Comparison of ENCODE assay signal across 11 cellular contexts in the genomic region with DNA sequence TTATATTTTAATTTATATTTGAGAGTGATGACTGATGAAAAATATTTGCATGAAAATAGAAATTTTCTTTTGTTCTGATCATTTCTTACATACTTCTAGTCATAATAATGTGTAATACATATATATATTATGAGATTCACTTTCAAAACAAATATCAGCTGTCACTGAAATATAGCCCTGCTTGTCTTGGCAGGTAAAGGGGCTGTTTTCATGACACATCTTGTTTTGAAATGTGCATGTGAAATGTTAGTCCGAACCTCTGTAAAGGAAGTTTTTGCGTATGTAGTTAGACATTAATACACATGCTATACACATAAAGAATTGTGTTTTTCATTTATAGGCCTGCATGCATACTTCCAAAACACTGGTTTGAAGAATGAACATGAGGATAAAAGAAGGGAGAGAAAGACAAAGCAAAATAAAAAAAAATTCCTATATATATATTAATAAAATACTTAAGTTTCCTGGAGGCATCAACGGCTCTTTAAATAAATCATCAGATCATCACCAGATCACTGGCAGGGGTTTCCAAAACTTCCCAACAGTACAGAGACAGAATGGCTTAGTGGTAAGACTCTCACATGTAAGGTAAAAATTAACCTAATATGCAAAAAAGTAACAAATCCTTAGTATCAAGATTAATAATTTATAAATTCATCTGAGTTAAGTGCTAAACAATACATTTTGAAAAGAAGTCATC.
A peak's percentile ranks its signal among the peaks of the same experiment; 100 is the strongest.
DNase-seq lines count a peak whose midpoint lies in the region; ATAC-seq and TF ChIP-seq lines count a peak whose summit lies in the region.
"Had no signal": no experiment of that assay in that cellular context is flagged by ENCODE, and none has a peak within 500 bp of the region (broad histone marks: within the 10 kb centered on the region; RNA-seq: fewer than 3 reads in every experiment).

No MANE protein-coding gene starts in this region.

- 55% methylated on average over 3 of the region's 3 CpGs for WGBS in suprapubic skin

- ATAC-seq in HG02642 (IDR thresholded peaks at IDR 0.05; ENCODE audit: poor library complexity, unreplicated experiment) (peak; percentile 26), HG03571 (IDR thresholded peaks at IDR 0.05; ENCODE audit: unreplicated experiment) (peak; percentile 41)
- ATAC-seq in stimulated activated effector memory CD8-positive, alpha-beta T cell treated with anti-CD3 and anti-CD28 coated beads, Interleukin-12 subunit alpha, Interleukin-12 subunit beta, amount 100 ng/mL, for 72 hours: no peak
- ATAC-seq: sciatic nerve had no signal

- peaks cover 73% of the 10 kb centered on the region for H3K36me3 Mint-ChIP-seq in activated T-cell treated with anti-CD3 and anti-CD28 coated beads, Interleukin-2, amount 50 U/mL, for 24 hours (ENCODE audit: low read depth)
- H3K36me3 Mint-ChIP-seq in stimulated activated effector memory CD8-positive, alpha-beta T cell treated with anti-CD3 and anti-CD28 coated beads, Interleukin-12 subunit alpha, Interleukin-12 subunit beta, amount 100 ng/mL, for 72 hours: peaks cover 71% of the 10 kb centered on the region

- H3K27ac ChIP-seq in suprapubic skin: no peak overlapping the region

- H3K27me3 ChIP-seq in suprapubic skin: no peaks in the 10 kb centered on the region

- H3K4me1 ChIP-seq in suprapubic skin: peaks cover 16% of the 10 kb centered on the region

- no peak for TF ChIP-seq POLR2A in suprapubic skin (IDR thresholded peaks at IDR 0.05)

- H3K9me3 Mint-ChIP-seq in activated T-cell treated with anti-CD3 and anti-CD28 coated beads, Interleukin-2, amount 50 U/mL, for 24 hours: no peaks in the 10 kb centered on the region
- no peaks in the 10 kb centered on the region for H3K9me3 Mint-ChIP-seq in stimulated activated effector memory CD8-positive, alpha-beta T cell treated with anti-CD3 and anti-CD28 coated beads, Interleukin-12 subunit alpha, Interleukin-12 subunit beta, amount 100 ng/mL, for 72 hours

- peak overlapping the region; percentile 52 for H3K4me3 Mint-ChIP-seq in activated T-cell treated with anti-CD3 and anti-CD28 coated beads, Interleukin-2, amount 50 U/mL, for 24 hours
- H3K4me3 Mint-ChIP-seq in stimulated activated effector memory CD8-positive, alpha-beta T cell treated with anti-CD3 and anti-CD28 coated beads, Interleukin-12 subunit alpha, Interleukin-12 subunit beta, amount 100 ng/mL, for 72 hours: peak overlapping the region; percentile 51

- no peak for TF ChIP-seq CTCF in suprapubic skin (IDR thresholded peaks at IDR 0.05)

- H3K27me3 Mint-ChIP-seq in activated T-cell treated with anti-CD3 and anti-CD28 coated beads, Interleukin-2, amount 50 U/mL, for 24 hours: no peaks in the 10 kb centered on the region

- peak overlapping the region; percentile 92 for H3K27ac Mint-ChIP-seq in activated T-cell treated with anti-CD3 and anti-CD28 coated beads, Interleukin-2, amount 50 U/mL, for 24 hours
- peak overlapping the region; percentile 86 for H3K27ac Mint-ChIP-seq in stimulated activated effector memory CD8-positive, alpha-beta T cell treated with anti-CD3 and anti-CD28 coated beads, Interleukin-12 subunit alpha, Interleukin-12 subunit beta, amount 100 ng/mL, for 72 hours

- TF ChIP-seq EP300 in suprapubic skin (IDR thresholded peaks at IDR 0.05): no peak

- DNase-seq in activated T-cell treated with anti-CD3 and anti-CD28 coated beads, Interleukin-2, amount 50 U/mL, for 24 hours: no peak
- no peak for DNase-seq in activated T-cell treated with anti-CD3 and anti-CD28 coated beads for 4 hours
- no peak for DNase-seq in stimulated activated effector memory CD8-positive, alpha-beta T cell treated with anti-CD3 and anti-CD28 coated beads, Interleukin-12 subunit alpha, Interleukin-12 subunit beta, amount 100 ng/mL, for 72 hours (ENCODE audit: low spot score in 2 of 2)
- no peak for DNase-seq in anterior cingulate cortex (lab: John Stamatoyannopoulos, UW)
- no peak for DNase-seq in NCI-H2227 treated with DMSO at 0.1 percent for 48 hours (lab: John Stamatoyannopoulos, UW)
- DNase-seq in suprapubic skin (ENCODE audit: low spot score in 2 of 2): no peak
- DNase-seq: ACHN, Kasumi-1 had no signal

- peaks cover 63% of the 10 kb centered on the region for H3K4me1 Mint-ChIP-seq in activated T-cell treated with anti-CD3 and anti-CD28 coated beads, Interleukin-2, amount 50 U/mL, for 24 hours (ENCODE audit: low read depth)
- H3K4me1 Mint-ChIP-seq in stimulated activated effector memory CD8-positive, alpha-beta T cell treated with anti-CD3 and anti-CD28 coated beads, Interleukin-12 subunit alpha, Interleukin-12 subunit beta, amount 100 ng/mL, for 72 hours: peaks cover 43% of the 10 kb centered on the region

- H3K4me3 ChIP-seq in suprapubic skin: no peak overlapping the region

- H3K9me3 ChIP-seq in suprapubic skin: no peaks in the 10 kb centered on the region

- H3K36me3 ChIP-seq in suprapubic skin: peaks cover 28% of the 10 kb centered on the region
